1 cellular context compared by ENCODE assay signal in genomic region chr6:41073203-41073967, GRCh38.
TF ChIP-seq lines count a peak whose summit lies in the region.

No MANE protein-coding gene starts in this region.

TF ChIP-seq in K562, 482 proteins besides CTCF, POLR2A, EP300 and RAD21 (continued from another document and continues in another):
- TF ChIP-seq THRB (CRISPR knock-in tag; conservative IDR thresholded peaks at IDR 0.05) (no peak), EP400 (IDR thresholded peaks at IDR 0.05) (peak; percentile 5; the same call in 1 of the 2 replicates), ZNF699 (CRISPR knock-in tag; IDR thresholded peaks at IDR 0.05; ENCODE audit: insufficient replicate concordance) (no peak), NFATC3 (IDR thresholded peaks at IDR 0.05) (no peak), CHD7 (IDR thresholded peaks at IDR 0.05; ENCODE audit: low read depth, low read length) (no peak), ARID4B (CRISPR knock-in tag; IDR thresholded peaks at IDR 0.05) (peak; percentile 54; the same call in 1 of the 2 replicates), ZNF584 (CRISPR knock-in tag; IDR thresholded peaks at IDR 0.05; ENCODE audit: low read depth) (no peak), NUFIP1 (IDR thresholded peaks at IDR 0.05; ENCODE audit: partially characterized antibody) (no peak), ESRRA (IDR thresholded peaks at IDR 0.05; ENCODE audit: borderline replicate concordance, low read depth) (no peak), FOXA3 (CRISPR knock-in tag; conservative IDR thresholded peaks at IDR 0.05 in 1 of 2, IDR thresholded peaks at IDR 0.05 in 1 of 2) (no peak; a peak in 1 of 4 replicates), GABPB2 (CRISPR knock-in tag; conservative IDR thresholded peaks at IDR 0.05) (no peak), ZNF696 (CRISPR knock-in tag; conservative IDR thresholded peaks at IDR 0.05) (no peak), ZFPM2 (CRISPR knock-in tag; IDR thresholded peaks at IDR 0.05) (no peak), HNRNPH1 (optimal IDR thresholded peaks at IDR 0.05; ENCODE audit: low read depth, low read length) (no peak), ZBTB49 (CRISPR knock-in tag; IDR thresholded peaks at IDR 0.05; ENCODE audit: borderline replicate concordance) (0 out of 2 replicates have a peak, but pooled peaks have one; percentile 52), SREBF1 (IDR thresholded peaks at IDR 0.05; ENCODE audit: borderline replicate concordance, low read depth, low read length) (no peak), CREB3L1 (IDR thresholded peaks at IDR 0.05; ENCODE audit: borderline replicate concordance, low read depth) (peak; percentile 48; the same call in 1 of the 2 replicates), NEUROD1 (IDR thresholded peaks at IDR 0.05; ENCODE audit: borderline replicate concordance, low read depth, low read length, partially characterized antibody) (peak; percentile 41), SFPQ (IDR thresholded peaks at IDR 0.05; ENCODE audit: low read depth, low read length) (no peak), ZNF717 (CRISPR knock-in tag; IDR thresholded peaks at IDR 0.05) (no peak), ETV5 (CRISPR knock-in tag; IDR thresholded peaks at IDR 0.05; ENCODE audit: low read depth) (0 out of 2 replicates have a peak, but pooled peaks have one; percentile 18), TOE1 (IDR thresholded peaks at IDR 0.05; ENCODE audit: borderline replicate concordance) (no peak), TOE1 (CRISPR knock-in tag; IDR thresholded peaks at IDR 0.05; ENCODE audit: borderline replicate concordance, low read depth) (no peak), MCM7 (IDR thresholded peaks at IDR 0.05) (no peak), SMARCC2 (IDR thresholded peaks at IDR 0.05; ENCODE audit: low read depth) (no peak), ASH1L (IDR thresholded peaks at IDR 0.05; ENCODE audit: borderline replicate concordance, low read depth, partially characterized antibody) (no peak), STAT6 (CRISPR knock-in tag; IDR thresholded peaks at IDR 0.05) (no peak; the same call in 1 of the 2 replicates), CREBBP (IDR thresholded peaks at IDR 0.05; ENCODE audit: low read depth, low read length) (no peak)
